Comparison of ENCODE assay signal across 16 cellular contexts in the genomic region with DNA sequence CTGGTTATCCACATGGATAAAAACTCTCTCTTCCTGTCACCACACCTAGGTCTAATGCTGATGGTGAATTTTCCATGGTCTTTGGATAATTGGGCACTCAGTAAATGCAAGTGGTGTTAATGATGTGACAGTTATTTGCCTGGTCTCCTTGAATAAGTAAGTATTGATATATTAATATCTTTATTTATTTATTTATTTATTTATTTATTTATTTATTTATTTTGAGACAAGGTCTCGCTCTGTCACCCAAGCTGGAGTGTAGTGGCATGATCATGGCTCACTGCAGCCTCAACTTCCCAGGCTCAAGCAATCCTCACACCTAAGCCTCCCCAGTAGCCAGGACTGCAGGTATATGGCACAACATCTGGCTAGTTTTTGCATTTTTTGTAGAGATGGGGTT. TPM values are rescaled to one million over a fixed set of nuclear protein-coding genes. Genes with fewer than 3 reads are reported as not detected.
DNase-seq lines count a peak whose midpoint lies in the region; ATAC-seq and TF ChIP-seq lines count a peak whose summit lies in the region.
"Had no signal": no experiment of that assay in that cellular context is flagged by ENCODE, and none has a peak within 500 bp of the region (broad histone marks: within the 10 kb centered on the region; RNA-seq: fewer than 3 reads in every experiment).

No MANE protein-coding gene starts in this region.

- peak overlapping the region; percentile 40 for H3K27ac Mint-ChIP-seq in activated T-cell treated with anti-CD3 and anti-CD28 coated beads, Interleukin-2, amount 50 U/mL, for 24 hours
- peak overlapping the region; percentile 85 for H3K27ac Mint-ChIP-seq in CD8-positive, alpha-beta T cell
- H3K27ac Mint-ChIP-seq in activated T-helper 17 cell treated with anti-CD3 and anti-CD28 coated beads, Interleukin-2, amount 50 U/mL, for 72 hours = no peak overlapping the region
- H3K27ac Mint-ChIP-seq: GM23338 had no signal

- no peak overlapping the region for H2BK5ac ChIP-seq in mesendoderm (ENCODE audit: low read length)

- H3K23ac ChIP-seq in mesendoderm (ENCODE audit: low read length) = no peak overlapping the region

- H2BK15ac ChIP-seq in mesendoderm (replicated peaks; ENCODE audit: low read depth) = no peak overlapping the region

- CTCF ChIA-PET in CD8-positive, alpha-beta T cell (lab: Charles Lee) = interaction anchor here (1.2 to 3.1 kb wide), 4 partner anchors 46 to 91 kb away, joined by 3 to 14 read pairs (median 8); partner anchors contain the start of gene ITM2B

- TF ChIP-seq CTCF in CD8-positive, alpha-beta T cell (IDR thresholded peaks at IDR 0.05) = no peak
- TF ChIP-seq CTCF in osteoblast (IDR thresholded peaks at IDR 0.05; ENCODE audit: extremely low read depth, low read depth, low read length) = no peak

- H3K9me3 Mint-ChIP-seq in activated T-cell treated with anti-CD3 and anti-CD28 coated beads, Interleukin-2, amount 50 U/mL, for 24 hours = no peaks in the 10 kb centered on the region
- H3K9me3 Mint-ChIP-seq in CD8-positive, alpha-beta T cell = no peaks in the 10 kb centered on the region
- no peaks in the 10 kb centered on the region for H3K9me3 Mint-ChIP-seq in activated T-helper 17 cell treated with anti-CD3 and anti-CD28 coated beads, Interleukin-2, amount 50 U/mL, for 72 hours
- H3K9me3 Mint-ChIP-seq: CD14-positive monocyte, GM23338 had no signal

- no peak overlapping the region for H2BK120ac ChIP-seq in mesendoderm (ENCODE audit: low read depth, low read length)

- no peak overlapping the region for H3K18ac ChIP-seq in mesendoderm (ENCODE audit: low read length)

- H4K5ac ChIP-seq in mesendoderm (ENCODE audit: low read length) = no peak overlapping the region

- H3K4me1 Mint-ChIP-seq in activated T-cell treated with anti-CD3 and anti-CD28 coated beads, Interleukin-2, amount 50 U/mL, for 24 hours (ENCODE audit: low read depth) = peaks cover 55% of the 10 kb centered on the region
- H3K4me1 Mint-ChIP-seq in CD8-positive, alpha-beta T cell (ENCODE audit: low read depth) = peaks cover 61% of the 10 kb centered on the region
- peaks cover 19% of the 10 kb centered on the region for H3K4me1 Mint-ChIP-seq in activated T-helper 17 cell treated with anti-CD3 and anti-CD28 coated beads, Interleukin-2, amount 50 U/mL, for 72 hours

- no peaks in the 10 kb centered on the region for H3K36me3 Mint-ChIP-seq in activated T-cell treated with anti-CD3 and anti-CD28 coated beads, Interleukin-2, amount 50 U/mL, for 24 hours (ENCODE audit: low read depth)
- H3K36me3 Mint-ChIP-seq in CD8-positive, alpha-beta T cell = peaks cover 2% of the 10 kb centered on the region
- H3K36me3 Mint-ChIP-seq in activated T-helper 17 cell treated with anti-CD3 and anti-CD28 coated beads, Interleukin-2, amount 50 U/mL, for 72 hours (ENCODE audit: low read depth) = no peaks in the 10 kb centered on the region
- H3K36me3 Mint-ChIP-seq: CD14-positive monocyte had no signal

- H3K79me2 ChIP-seq in osteoblast (ENCODE audit: insufficient read depth, low read length) (no peaks in the 10 kb centered on the region), mesendoderm (ENCODE audit: control insufficient read depth, insufficient read depth, low read length) (no peaks in the 10 kb centered on the region)

- no CpG with 5 or more reads among the region's 1 CpG for WGBS in mesendoderm (ENCODE audit: extremely low coverage, insufficient coverage, low lambda C conversion rate)

- H3K36me3 ChIP-seq in CD8-positive, alpha-beta T cell (ENCODE audit: insufficient read depth, low read length) = no peaks in the 10 kb centered on the region
- H3K36me3 ChIP-seq in osteoblast (ENCODE audit: insufficient read depth, low read length) (no peaks in the 10 kb centered on the region), mesendoderm (ENCODE audit: control insufficient read depth, insufficient read depth, low read length) (no peaks in the 10 kb centered on the region)
- H3K36me3 ChIP-seq: MG63 had no signal

- no peaks in the 10 kb centered on the region for H3K79me1 ChIP-seq in mesendoderm (ENCODE audit: low read length)

- no peaks in the 10 kb centered on the region for H3K27me3 ChIP-seq in CD8-positive, alpha-beta T cell (ENCODE audit: insufficient read depth, low read length)
- H3K27me3 ChIP-seq in osteoblast (ENCODE audit: insufficient read depth, low read length) (peaks cover 5% of the 10 kb centered on the region), mesendoderm (ENCODE audit: insufficient read depth, low read length, poor library complexity) (no peaks in the 10 kb centered on the region)
- H3K27me3 ChIP-seq: MG63 had no signal

- intact Hi-C loops in CD8-positive, alpha-beta T cell (cut with DNase I, micrococcal nuclease) = loop anchor here (1.0 to 2.0 kb wide), 5 partner anchors 30 to 59 kb away; partner anchors contain the start of gene ITM2B (in 1 of the 2)

- no peaks in the 10 kb centered on the region for H3K9me3 ChIP-seq in CD8-positive, alpha-beta T cell (ENCODE audit: low read length)
- no peaks in the 10 kb centered on the region for H3K9me3 ChIP-seq in osteoblast (ENCODE audit: low read depth, low read length)
- H3K9me3 ChIP-seq: MG63 had no signal

- H3K4me1 ChIP-seq in CD8-positive, alpha-beta T cell (ENCODE audit: insufficient read depth, low read length) = peaks cover 69% of the 10 kb centered on the region
- H3K4me1 ChIP-seq in osteoblast (ENCODE audit: insufficient read depth, low read length) = no peaks in the 10 kb centered on the region
- no peaks in the 10 kb centered on the region for H3K4me1 ChIP-seq in mesendoderm (ENCODE audit: control insufficient read depth, low read depth, low read length)

- H3K27me3 Mint-ChIP-seq in activated T-cell treated with anti-CD3 and anti-CD28 coated beads, Interleukin-2, amount 50 U/mL, for 24 hours = no peaks in the 10 kb centered on the region
- H3K27me3 Mint-ChIP-seq in CD8-positive, alpha-beta T cell (ENCODE audit: low read depth) = no peaks in the 10 kb centered on the region
- no peaks in the 10 kb centered on the region for H3K27me3 Mint-ChIP-seq in activated T-helper 17 cell treated with anti-CD3 and anti-CD28 coated beads, Interleukin-2, amount 50 U/mL, for 72 hours

- H3K9ac ChIP-seq in mesendoderm (ENCODE audit: low read length) = no peak overlapping the region

- ATAC-seq in CD8-positive, alpha-beta T cell = no peak
- no peak for ATAC-seq in activated T-helper 17 cell treated with anti-CD3 and anti-CD28 coated beads, Interleukin-2, amount 50 U/mL, for 72 hours (replicated peaks)
- ATAC-seq: GM23338, K562 had no signal

- POLR2A ChIA-PET in CD8-positive, alpha-beta T cell (lab: Charles Lee) = interaction anchor here (0.7 to 2.8 kb wide), 8 partner anchors 10 to 48 kb away, joined by 3 to 18 read pairs (median 4); partner anchors contain the start of gene ITM2B

- H2AFZ ChIP-seq in osteoblast (ENCODE audit: low read length) = no peak overlapping the region

- no peaks in the 10 kb centered on the region for H4K20me1 ChIP-seq in osteoblast (ENCODE audit: insufficient read depth, low read length)

- no peak overlapping the region for H3K56ac ChIP-seq in mesendoderm (ENCODE audit: low read length)

- H2AK5ac ChIP-seq in mesendoderm (ENCODE audit: low read length) = no peak overlapping the region

- H3K4ac ChIP-seq in mesendoderm (ENCODE audit: low read depth, low read length) = no peak overlapping the region

- no peak overlapping the region for H3K27ac ChIP-seq in CD8-positive, alpha-beta T cell (ENCODE audit: low read depth, low read length)
- H3K27ac ChIP-seq in osteoblast (ENCODE audit: low read depth, low read length) (no peak overlapping the region), mesendoderm (ENCODE audit: low read depth, low read length) (no peak overlapping the region)

- no peak overlapping the region for H3K4me2 ChIP-seq in osteoblast (ENCODE audit: insufficient read depth, low read length)
- H3K4me2 ChIP-seq in mesendoderm (ENCODE audit: low read length) = no peak overlapping the region
- H3K4me2 ChIP-seq: GM23338 had no signal

- H3K4me3 ChIP-seq in CD8-positive, alpha-beta T cell (ENCODE audit: low read depth, low read length) = no peak overlapping the region
- H3K4me3 ChIP-seq in osteoblast (ENCODE audit: insufficient read depth, low read length) (no peak overlapping the region), mesendoderm (ENCODE audit: low read length) (no peak overlapping the region)
- H3K4me3 ChIP-seq: GM23338, K562, MG63 had no signal

- no peak for DNase-seq in activated T-cell treated with anti-CD3 and anti-CD28 coated beads, Interleukin-2, amount 50 U/mL, for 24 hours
- DNase-seq in activated T-cell treated with anti-CD3 and anti-CD28 coated beads, Interleukin-2, amount 50 U/mL, for 1 hour = no peak
- no peak for DNase-seq in CD8-positive, alpha-beta T cell
- DNase-seq in osteoblast (ENCODE audit: insufficient read length, low spot score, missing footprints) = peak; percentile 19
- no peak for DNase-seq in activated CD4-positive, alpha-beta T cell treated with anti-CD3 and anti-CD28 coated beads for 1 hour
- no peak for DNase-seq in mesendoderm
- no peak for DNase-seq in NCI-H128 (lab: John Stamatoyannopoulos, UW; ENCODE audit: unreplicated experiment)
- DNase-seq: GF-D8, MG63, NCI-H1092 treated with DMSO at 0.1 percent for 48 hours, NCI-H1694 treated with DMSO at 0.1 percent for 48 hours, NCI-H446 had no signal

- no peak overlapping the region for H3K4me3 Mint-ChIP-seq in activated T-cell treated with anti-CD3 and anti-CD28 coated beads, Interleukin-2, amount 50 U/mL, for 24 hours
- H3K4me3 Mint-ChIP-seq in CD8-positive, alpha-beta T cell = no peak overlapping the region
- H3K4me3 Mint-ChIP-seq in activated T-helper 17 cell treated with anti-CD3 and anti-CD28 coated beads, Interleukin-2, amount 50 U/mL, for 72 hours = peak overlapping the region; percentile 60
- H3K4me3 Mint-ChIP-seq: GM23338 had no signal

- H4K8ac ChIP-seq in mesendoderm (ENCODE audit: low read depth, low read length) = no peak overlapping the region

RNA-seq across cellular contexts. Expression of gene ITM2B, which starts 46.3 kb away (rescaled TPM):
- total RNA-seq in CD8-positive, alpha-beta T cell = 100 to 1,000 TPM; 280 to 308 TPM
- total RNA-seq in activated T-helper 17 cell treated with anti-CD3 and anti-CD28 coated beads, Interleukin-2, amount 50 U/mL, for 72 hours = 100 to 1,000 TPM in 1 of 2 donors, 10 to 100 TPM in 1; 75.7 to 108 TPM
- total RNA-seq in osteoblast = 168 and 176 TPM in 2 replicates
- polyA plus RNA-seq in mesendoderm (2013, experiment 1 of 2) = 194 TPM
- 196 TPM for polyA plus RNA-seq in mesendoderm (2013, experiment 2 of 2)
